In genomic region chr20:6579824-6580223, GRCh38 we compare ENCODE assay signal across 23 cellular contexts.
"Had no signal": no experiment of that assay in that cellular context is flagged by ENCODE, and none has a peak within 500 bp of the region (broad histone marks: within the 10 kb centered on the region; RNA-seq: fewer than 3 reads in every experiment).

No MANE protein-coding gene starts in this region.

- ATAC-seq: gastroesophageal sphincter; left colon; mucosa of descending colon; natural killer cell treated with Interleukin-12 subunit alpha and Interleukin-12 subunit beta and Interleukin-15 and Interleukin-18, amount 100 ng/mL, for 72 hours; stimulated activated memory B cell treated with anti-CD40 and anti-IgM and Interleukin-4, amounts not matched to agents 10 μg/mL and 1 μg/mL and 100 μg/mL, for 72 hours; stimulated activated naive CD8-positive, alpha-beta T cell treated with anti-CD3 and anti-CD28 coated beads, Interleukin-15, Interleukin-2, amounts not matched to agents 100 U/mL and 50 U/mL, for 24 hours had no signal

- H3K36me3 ChIP-seq: cardiac muscle cell, gastroesophageal sphincter, heart right ventricle, sigmoid colon, tibial artery had no signal

- H3K4me1 ChIP-seq: gastroesophageal sphincter, parathyroid adenoma, sigmoid colon, testis, tibial artery had no signal

- H2AFZ ChIP-seq: parathyroid adenoma had no signal

- DNase-seq: dermis blood vessel endothelial cell; hippocampal formation; immature natural killer cell; islet precursor cell; kidney glomerular epithelial cell; left colon; mucosa of descending colon; naive B cell; sigmoid colon; stimulated activated CD4-positive, alpha-beta T cell treated with anti-CD3 and anti-CD28 coated beads, Interleukin-2, amount 100 ng/mL, for 24 hours; stimulated activated CD4-positive, alpha-beta T cell treated with anti-CD3 and anti-CD28 coated beads, Interleukin-4, amount 100 ng/mL, for 24 hours; stimulated activated naive CD8-positive, alpha-beta T cell treated with anti-CD3 and anti-CD28 coated beads, Interleukin-15, Interleukin-2, amounts not matched to agents 100 U/mL and 50 U/mL, for 24 hours; substantia nigra; testis; tibial artery had no signal

- H3K27ac ChIP-seq: cardiac muscle cell, coronary artery, gastroesophageal sphincter, heart right ventricle, parathyroid adenoma, sigmoid colon, testis, tibial artery had no signal

- H3K27me3 ChIP-seq: cardiac muscle cell, gastroesophageal sphincter, sigmoid colon, testis, tibial artery had no signal

- H3K9me3 ChIP-seq: gastroesophageal sphincter, heart right ventricle, mucosa of descending colon, sigmoid colon, testis, tibial artery had no signal

- H3K9ac ChIP-seq: parathyroid adenoma had no signal

- H3K4me3 ChIP-seq: cardiac muscle cell, coronary artery, gastroesophageal sphincter, heart right ventricle, lung, mucosa of descending colon, sigmoid colon, testis, tibial artery had no signal
